In genomic region chr3:16059700-16060357, GRCh38 we compare ENCODE assay signal across 9 cellular contexts.
DNase-seq lines count a peak whose midpoint lies in the region; ATAC-seq and TF ChIP-seq lines count a peak whose summit lies in the region.
"Had no signal": no experiment of that assay in that cellular context is flagged by ENCODE, and none has a peak within 500 bp of the region (broad histone marks: within the 10 kb centered on the region; RNA-seq: fewer than 3 reads in every experiment).

No MANE protein-coding gene starts in this region.

- no peak for TF ChIP-seq CTCF in PC-3 (conservative IDR thresholded peaks at IDR 0.05; ENCODE audit: low read depth, low read length)
- TF ChIP-seq CTCF in colonic mucosa (IDR thresholded peaks at IDR 0.05): no peak
- no peak for TF ChIP-seq CTCF in lower lobe of right lung (IDR thresholded peaks at IDR 0.05)

- no peak overlapping the region for H3K27ac Mint-ChIP-seq in activated CD4-positive, alpha-beta T cell treated with anti-CD3 and anti-CD28 coated beads, Interleukin-2, amount 10 ng/mL, durations not matched to agents 7 days and 5 days

- no peaks in the 10 kb centered on the region for H3K4me1 Mint-ChIP-seq in activated CD4-positive, alpha-beta T cell treated with anti-CD3 and anti-CD28 coated beads, Interleukin-2, amount 10 ng/mL, durations not matched to agents 7 days and 5 days

- H3K9me3 Mint-ChIP-seq in activated CD4-positive, alpha-beta T cell treated with anti-CD3 and anti-CD28 coated beads, Interleukin-2, amount 10 ng/mL, durations not matched to agents 7 days and 5 days: no peaks in the 10 kb centered on the region

- H3K79me2 ChIP-seq in PC-3 (ENCODE audit: low read length): no peaks in the 10 kb centered on the region

- H3K4me1 ChIP-seq in PC-3 (ENCODE audit: insufficient read depth, low read length) (peaks cover 37% of the 10 kb centered on the region), colonic mucosa (no peaks in the 10 kb centered on the region), lower lobe of right lung (peaks cover 46% of the 10 kb centered on the region)

- intact Hi-C loops in PC-3 (cut with micrococcal nuclease) (loop anchor here (1.0 to 5.0 kb wide), 5 partner anchors 9 to 117 kb away; no protein-coding TSS in a partner anchor), colonic mucosa (cut with DNase I) (no loop called here), lower lobe of right lung (cut with DNase I) (no loop called here)

- CTCF ChIA-PET in PC-3 (lab: Charles Lee): interaction anchor here (0.6 to 1.9 kb wide), 10 partner anchors 9 to 827 kb away, joined by 3 to 21 read pairs (median 4); no protein-coding TSS in a partner anchor
- CTCF ChIA-PET in activated CD4-positive, alpha-beta T cell treated with anti-CD3 and anti-CD28 coated beads, Interleukin-2, amount 10 ng/mL, durations not matched to agents 7 days and 5 days (lab: Charles Lee): interaction anchor here (1.1 kb wide), 1 partner anchor 18 kb away, joined by 3 read pairs; no protein-coding TSS in a partner anchor

- H3K27ac ChIP-seq in PC-3 (ENCODE audit: low read length): peak overlapping the region; percentile 84
- H3K27ac ChIP-seq in colonic mucosa: peak overlapping the region; percentile 18
- peak overlapping the region; percentile 67 for H3K27ac ChIP-seq in lower lobe of right lung
- peak overlapping the region; percentile 97 for H3K27ac ChIP-seq in substantia nigra (ENCODE audit: low read depth, low read length, poor library complexity, severe bottlenecking)
- H3K27ac ChIP-seq: BLaER1 had no signal

- no peaks in the 10 kb centered on the region for H3F3A ChIP-seq in PC-3 (ENCODE audit: low read length, unreplicated experiment)

- H3K36me3 ChIP-seq in PC-3 (ENCODE audit: low read depth, low read length) (no peaks in the 10 kb centered on the region), colonic mucosa (no peaks in the 10 kb centered on the region), lower lobe of right lung (no peaks in the 10 kb centered on the region)
- H3K36me3 ChIP-seq: BLaER1 had no signal

- H3K4me2 ChIP-seq in PC-3 (ENCODE audit: low read length): peak overlapping the region; percentile 47
- H3K4me2 ChIP-seq: BLaER1 had no signal

- no peaks in the 10 kb centered on the region for H4K20me1 ChIP-seq in PC-3 (ENCODE audit: low read length)
- H4K20me1 ChIP-seq: BLaER1 had no signal

- H3K4me3 ChIP-seq in PC-3 (ENCODE audit: low read length): 0 out of 2 replicates have a peak overlapping the region, but pooled peaks have one; percentile 0
- no peak overlapping the region for H3K4me3 ChIP-seq in colonic mucosa
- no peak overlapping the region for H3K4me3 ChIP-seq in lower lobe of right lung
- H3K4me3 ChIP-seq: BLaER1 had no signal

- BruUV-seq in PC-3 (replicated peaks; lab: Mats Ljungman, UMichigan): TSS peak; percentile 90

- H3K27me3 ChIP-seq in PC-3 (ENCODE audit: low read length) (no peaks in the 10 kb centered on the region), colonic mucosa (no peaks in the 10 kb centered on the region), lower lobe of right lung (ENCODE audit: low read depth) (no peaks in the 10 kb centered on the region)
- H3K27me3 ChIP-seq: BLaER1 had no signal

- peak; percentile 20 for ATAC-seq in PC-3
- ATAC-seq in lower lobe of right lung: peak in 1 of 2 donors; percentile 4
- no peak for ATAC-seq in GM18511 (IDR thresholded peaks at IDR 0.05; ENCODE audit: unreplicated experiment)

- POLR2A ChIA-PET in PC-3 (lab: Charles Lee; ENCODE audit: unreplicated experiment): interaction anchor here (0.6 kb wide), 1 partner anchor 10 kb away, joined by 3 read pairs; no protein-coding TSS in a partner anchor
- POLR2A ChIA-PET in activated CD4-positive, alpha-beta T cell treated with anti-CD3 and anti-CD28 coated beads, Interleukin-2, amount 10 ng/mL, durations not matched to agents 7 days and 5 days (lab: Charles Lee): no interaction called here

- no peaks in the 10 kb centered on the region for H3K9me3 ChIP-seq in PC-3 (ENCODE audit: low read length)
- no peaks in the 10 kb centered on the region for H3K9me3 ChIP-seq in colonic mucosa
- no peaks in the 10 kb centered on the region for H3K9me3 ChIP-seq in lower lobe of right lung
- H3K9me3 ChIP-seq: BLaER1 had no signal

- no peaks in the 10 kb centered on the region for H3K27me3 Mint-ChIP-seq in activated CD4-positive, alpha-beta T cell treated with anti-CD3 and anti-CD28 coated beads, Interleukin-2, amount 10 ng/mL, durations not matched to agents 7 days and 5 days

- no peak overlapping the region for H3K4me3 Mint-ChIP-seq in activated CD4-positive, alpha-beta T cell treated with anti-CD3 and anti-CD28 coated beads, Interleukin-2, amount 10 ng/mL, durations not matched to agents 7 days and 5 days

- H3K9ac ChIP-seq in PC-3 (ENCODE audit: low read length): peak overlapping the region; percentile 23; the same call in 1 of the 2 replicates
- H3K9ac ChIP-seq in colonic mucosa (ENCODE audit: low read depth in 2 of 2, low read length in 2 of 2): no peak overlapping the region
- H3K9ac ChIP-seq: BLaER1 had no signal

- DNase-seq in PC-3 (no peak), colonic mucosa (no peak), lower lobe of right lung (no peak), substantia nigra (lab: John Stamatoyannopoulos, UW) (no peak), hypothalamus (lab: John Stamatoyannopoulos, UW) (no peak), NCI-H345 treated with DMSO at 0.1 percent for 48 hours (lab: John Stamatoyannopoulos, UW; ENCODE audit: unreplicated experiment) (no peak)
- no peak for DNase-seq in activated CD4-positive, alpha-beta T cell treated with anti-CD3 and anti-CD28 coated beads, Interleukin-2, amount 10 ng/mL, durations not matched to agents 7 days and 5 days

- no peak overlapping the region for H2AFZ ChIP-seq in PC-3 (ENCODE audit: low read length)

- H3K9me2 ChIP-seq in PC-3 (replicated peaks; ENCODE audit: low read length): no peaks in the 10 kb centered on the region

- H3K36me3 Mint-ChIP-seq in activated CD4-positive, alpha-beta T cell treated with anti-CD3 and anti-CD28 coated beads, Interleukin-2, amount 10 ng/mL, durations not matched to agents 7 days and 5 days (ENCODE audit: low read depth): no peaks in the 10 kb centered on the region

Comparison
In these comparisons a context has a peak if more than half of its experiments do, and no peak if none do; other contexts are left out.
1. H3K27ac ChIP-seq: peak in every context shown above with its lines; median percentile 97 in substantia nigra; 84 in PC-3; 67 in lower lobe of right lung; 18 in colonic mucosa.